In genomic region chr15:74725241-74725774, GRCh38 we compare ENCODE assay signal across 8 cellular contexts. TPM values are rescaled to one million over a fixed set of nuclear protein-coding genes. Genes with fewer than 3 reads are reported as not detected.
A peak's percentile ranks its signal among the peaks of the same experiment; 100 is the strongest.
DNase-seq lines count a peak whose midpoint lies in the region; ATAC-seq and TF ChIP-seq lines count a peak whose summit lies in the region.

A gene with protein sequence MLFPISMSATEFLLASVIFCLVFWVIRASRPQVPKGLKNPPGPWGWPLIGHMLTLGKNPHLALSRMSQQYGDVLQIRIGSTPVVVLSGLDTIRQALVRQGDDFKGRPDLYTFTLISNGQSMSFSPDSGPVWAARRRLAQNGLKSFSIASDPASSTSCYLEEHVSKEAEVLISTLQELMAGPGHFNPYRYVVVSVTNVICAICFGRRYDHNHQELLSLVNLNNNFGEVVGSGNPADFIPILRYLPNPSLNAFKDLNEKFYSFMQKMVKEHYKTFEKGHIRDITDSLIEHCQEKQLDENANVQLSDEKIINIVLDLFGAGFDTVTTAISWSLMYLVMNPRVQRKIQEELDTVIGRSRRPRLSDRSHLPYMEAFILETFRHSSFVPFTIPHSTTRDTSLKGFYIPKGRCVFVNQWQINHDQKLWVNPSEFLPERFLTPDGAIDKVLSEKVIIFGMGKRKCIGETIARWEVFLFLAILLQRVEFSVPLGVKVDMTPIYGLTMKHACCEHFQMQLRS (minus strand): TSS chr15:74725528. CDS start chr15:74723097, 2,431 bp downstream.

- intact Hi-C loops in HCT116 (cut with micrococcal nuclease), result no loop called here
- intact Hi-C loops in activated B cell treated with CpG ODN at 0.5 μM for 24 hours (cut with micrococcal nuclease), result loop anchor here (2.0 kb wide), 1 partner anchor 29 kb away; the partner anchor contains the start of gene EDC3
- intact Hi-C loops in testis (cut with DNase I; ENCODE audit: low total_unique reads), result no loop called here

- peak within 1 kb of the TSS; percentile 74 for H3K27ac ChIP-seq in HCT116 (ENCODE audit: low read depth, low read length)
- H3K27ac ChIP-seq in duodenal mucosa (ENCODE audit: low read depth, low read length), result no peak within 1 kb of the TSS
- no peak within 1 kb of the TSS for H3K27ac ChIP-seq in testis

- POLR2A ChIA-PET in HCT116 (lab: Charles Lee) (interaction anchor here (2.5 kb wide), 1 partner anchor 35 kb away, joined by 10 read pairs; no protein-coding TSS in a partner anchor), activated B cell treated with CpG ODN at 0.5 μM for 24 hours (lab: Charles Lee) (interaction anchor here (0.6 to 1.5 kb wide), 5 partner anchors 52 to 726 kb away, joined by 3 to 6 read pairs (median 3); no protein-coding TSS in a partner anchor)

- ATAC-seq in HCT116, result peak; percentile 82
- no peak for ATAC-seq in activated B cell treated with CpG ODN at 0.5 μM for 24 hours (ENCODE audit: low read depth)

- CTCF ChIA-PET in HCT116 (lab: Charles Lee), result interaction anchor here (0.6 to 1.5 kb wide), 5 partner anchors 43 to 343 kb away, joined by 3 to 4 read pairs (median 3); no protein-coding TSS in a partner anchor
- CTCF ChIA-PET in activated B cell treated with CpG ODN at 0.5 μM for 24 hours (lab: Charles Lee), result interaction anchor here (1.8 kb wide), 1 partner anchor 43 kb away, joined by 4 read pairs; no protein-coding TSS in a partner anchor

- H3K4me2 ChIP-seq in HCT116 (ENCODE audit: low read length), result peak within 1 kb of the TSS; percentile 100

- no TSS peak for BruUV-seq in HCT116 (replicated peaks; lab: Mats Ljungman, UMichigan)

- no peaks in the 10 kb centered on the region for H3K9me2 ChIP-seq in HCT116 (ENCODE audit: insufficient read depth)

- in situ Hi-C loops in ACHN (cut with HindIII; ENCODE audit: low pct_ligation_motif_present, low pct_unique_long_range_greater_than_20kb, low sequenced_read_pairs) (no loop called here), GM13976 (cut with MboI; ENCODE audit: low sequenced_read_pairs, unreplicated experiment) (no loop called here)

- H4K20me1 ChIP-seq in HCT116 (ENCODE audit: insufficient read depth), result no peaks in the 10 kb centered on the region

- peaks cover 11% of the 10 kb centered on the region for H3K4me1 Mint-ChIP-seq in activated B cell treated with CpG ODN at 0.5 μM for 24 hours

- TF ChIP-seq POLR2A in HCT116 (IDR thresholded peaks at IDR 0.05; ENCODE audit: borderline replicate concordance, extremely low read depth, insufficient read depth, insufficient read length) (no peak), testis (IDR thresholded peaks at IDR 0.05) (no peak)

- H2AFZ ChIP-seq in HCT116 (ENCODE audit: low read depth, low read length, poor library complexity, severe bottlenecking), result no peak within 1 kb of the TSS

- peak within 1 kb of the TSS; percentile 73 for H3K4me3 Mint-ChIP-seq in activated B cell treated with CpG ODN at 0.5 μM for 24 hours

- H3K36me3 Mint-ChIP-seq in activated B cell treated with CpG ODN at 0.5 μM for 24 hours (ENCODE audit: low read depth), result no peaks in the 10 kb centered on the region

- 1% methylated on average over 6 to 9 of the region's 10 CpGs for WGBS in testis, 2 donors

- RAD21 ChIA-PET in HCT116 (lab: Charles Lee; ENCODE audit: low non-redundant PET in 1 of 2, low total read pairs in 2 of 2, uncharacterized antibody in 2 of 2, unreplicated experiment in 2 of 2), result interaction anchor here in 1 of 2 experiments (0.6 kb wide), 1 partner anchor 61 kb away, joined by 3 read pairs; no protein-coding TSS in a partner anchor

- no peak for TF ChIP-seq RAD21 in HCT116 (IDR thresholded peaks at IDR 0.05; ENCODE audit: low read depth)

- H3K27me3 Mint-ChIP-seq in activated B cell treated with CpG ODN at 0.5 μM for 24 hours, result peaks cover 46% of the 10 kb centered on the region

- H3K9ac ChIP-seq in HCT116 (ENCODE audit: low read length) (peak within 1 kb of the TSS; percentile 68), duodenal mucosa (ENCODE audit: low read depth in 1 of 2, low read length in 2 of 2) (peak within 1 kb of the TSS; percentile 3 to 12)

- H3K36me3 ChIP-seq in HCT116 (ENCODE audit: control insufficient read depth in 1 of 2, insufficient read depth in 2 of 2, low read length in 2 of 2) (no peaks in the 10 kb centered on the region), duodenal mucosa (ENCODE audit: control insufficient read depth in 1 of 2, insufficient read depth in 2 of 2, low read length in 2 of 2) (no peaks in the 10 kb centered on the region), testis (ENCODE audit: low read depth, missing control alignments) (no peaks in the 10 kb centered on the region)

- no peaks in the 10 kb centered on the region for H3K79me2 ChIP-seq in HCT116 (ENCODE audit: insufficient read depth, low read length)

- no peaks in the 10 kb centered on the region for H3K9me3 Mint-ChIP-seq in activated B cell treated with CpG ODN at 0.5 μM for 24 hours

- H3K4me1 ChIP-seq in HCT116 (ENCODE audit: control insufficient read depth in 1 of 2, insufficient read depth in 2 of 2, low read length in 2 of 2), result peaks cover 22 to 39% of the 10 kb centered on the region in 2 experiments
- H3K4me1 ChIP-seq in duodenal mucosa (ENCODE audit: control insufficient read depth in 1 of 2, insufficient read depth in 2 of 2, low read length in 2 of 2), result peaks cover 7 to 16% of the 10 kb centered on the region in 2 donors
- peaks cover 12% of the 10 kb centered on the region for H3K4me1 ChIP-seq in testis

- no peak for TF ChIP-seq CTCF in HCT116 (IDR thresholded peaks at IDR 0.05 in 2 of 3, conservative IDR thresholded peaks at IDR 0.05 in 1 of 3; ENCODE audit: borderline replicate concordance in 1 of 3, insufficient read depth in 1 of 3, low read depth in 2 of 3, low read length in 2 of 3)
- TF ChIP-seq CTCF in activated B cell treated with CpG ODN at 0.5 μM for 24 hours (IDR thresholded peaks at IDR 0.05), result no peak
- no peak for TF ChIP-seq CTCF in testis (IDR thresholded peaks at IDR 0.05)
- no peak for TF ChIP-seq CTCF in GM13976 (IDR thresholded peaks at IDR 0.05; ENCODE audit: borderline replicate concordance, control extremely low read depth, extremely low read depth, insufficient read depth, missing control alignments)

- H3K4me3 ChIP-seq in HCT116 (replicated peaks in 1 of 2; ENCODE audit: low read depth in 1 of 2, low read length in 2 of 2), result peak within 1 kb of the TSS; percentile 64 to 71
- H3K4me3 ChIP-seq in duodenal mucosa (ENCODE audit: low read depth in 1 of 2, low read length in 2 of 2), result peak within 1 kb of the TSS; percentile 72
- peak within 1 kb of the TSS; percentile 54 to 59 for H3K4me3 ChIP-seq in testis

- H3K27ac Mint-ChIP-seq in activated B cell treated with CpG ODN at 0.5 μM for 24 hours, result no peak within 1 kb of the TSS

- H3K9me3 ChIP-seq in HCT116 (ENCODE audit: control insufficient read depth in 1 of 2, insufficient read depth in 1 of 2, low read depth in 1 of 2, low read length in 2 of 2) (no peaks in the 10 kb centered on the region), duodenal mucosa (ENCODE audit: control insufficient read depth in 1 of 2, low read length in 2 of 2) (no peaks in the 10 kb centered on the region), testis (no peaks in the 10 kb centered on the region)

- no peaks in the 10 kb centered on the region for H3K27me3 ChIP-seq in HCT116 (ENCODE audit: insufficient read depth, low read length)
- peaks cover 14 to 18% of the 10 kb centered on the region in 2 donors for H3K27me3 ChIP-seq in duodenal mucosa (ENCODE audit: control insufficient read depth in 1 of 2, insufficient read depth in 2 of 2, low read length in 2 of 2)
- H3K27me3 ChIP-seq in testis, result no peaks in the 10 kb centered on the region

- DNase-seq in ACHN (peak; percentile 31), HCT116 (ENCODE audit: low read depth, low spot score) (no peak), activated B cell treated with CpG ODN at 0.5 μM for 24 hours (no peak), mucosa of gallbladder (ENCODE audit: low spot score) (peak; percentile 21), testis (peak; percentile 28), GM13976 (ENCODE audit: low spot score) (no peak)
- DNase-seq in NK-92 treated with Interleukin-12 subunit alpha and Interleukin-12 subunit beta, amount 100 ng/mL, for 24 hours (lab: John Stamatoyannopoulos, UW), result no peak

TF ChIP-seq in HCT116, 20 proteins besides CTCF, POLR2A, EP300 and RAD21:
- TF ChIP-seq TCF7L2 (IDR thresholded peaks at IDR 0.05; ENCODE audit: borderline replicate concordance, extremely low read depth, insufficient read depth, insufficient read length), result no peak
- no peak for TF ChIP-seq ZFX (IDR thresholded peaks at IDR 0.05)
- TF ChIP-seq SP1 (IDR thresholded peaks at IDR 0.05; ENCODE audit: low read depth), result peak; percentile 52
- peak; percentile 28; the same call in 1 of the 2 replicates for TF ChIP-seq POLR2AphosphoS5 (IDR thresholded peaks at IDR 0.05; ENCODE audit: low read depth, low read length)
- no peak for TF ChIP-seq SRF (IDR thresholded peaks at IDR 0.05; ENCODE audit: low read depth)
- no peak for TF ChIP-seq YY1 (IDR thresholded peaks at IDR 0.05; ENCODE audit: extremely low read depth, insufficient replicate concordance, low read depth, low read length)
- TF ChIP-seq JUND (IDR thresholded peaks at IDR 0.05), result no peak

RNA-seq across cellular contexts. Expression of the gene that starts here (rescaled TPM):
- 1.5 TPM for total RNA-seq in HCT116 (2021; ENCODE audit: unreplicated experiment)
- polyA plus RNA-seq in HCT116 (2012), result 0.51 and 1.0 TPM in 2 replicates
- 0.49 and 1.3 TPM in 2 replicates for total RNA-seq in activated B cell treated with CpG ODN at 0.5 μM for 24 hours
- total RNA-seq in mucosa of gallbladder, result 13.8 TPM
- total RNA-seq in testis, result under 1 TPM; 0.19 to 0.31 TPM
- polyA plus RNA-seq in testis (ENCODE audit: insufficient read depth, low read depth, low replicate concordance), result 5.6 TPM

Comparison
In these comparisons a context has a peak if more than half of its experiments do, and no peak if none do; other contexts are left out.
1. DNase-seq: peak in ACHN (single experiment), mucosa of gallbladder (single experiment) and testis (single experiment); none in HCT116 (single experiment), activated B cell treated with CpG ODN at 0.5 μM for 24 hours (single experiment), GM13976 (single experiment) and NK-92 treated with Interleukin-12 subunit alpha and Interleukin-12 subunit beta, amount 100 ng/mL, for 24 hours (single experiment).
2. Peak in every context shown above with its lines, with median percentiles within 50 percentile points of each other: H3K4me3 ChIP-seq.